Comparison of ENCODE assay signal across 1 cellular context in the genomic region with DNA sequence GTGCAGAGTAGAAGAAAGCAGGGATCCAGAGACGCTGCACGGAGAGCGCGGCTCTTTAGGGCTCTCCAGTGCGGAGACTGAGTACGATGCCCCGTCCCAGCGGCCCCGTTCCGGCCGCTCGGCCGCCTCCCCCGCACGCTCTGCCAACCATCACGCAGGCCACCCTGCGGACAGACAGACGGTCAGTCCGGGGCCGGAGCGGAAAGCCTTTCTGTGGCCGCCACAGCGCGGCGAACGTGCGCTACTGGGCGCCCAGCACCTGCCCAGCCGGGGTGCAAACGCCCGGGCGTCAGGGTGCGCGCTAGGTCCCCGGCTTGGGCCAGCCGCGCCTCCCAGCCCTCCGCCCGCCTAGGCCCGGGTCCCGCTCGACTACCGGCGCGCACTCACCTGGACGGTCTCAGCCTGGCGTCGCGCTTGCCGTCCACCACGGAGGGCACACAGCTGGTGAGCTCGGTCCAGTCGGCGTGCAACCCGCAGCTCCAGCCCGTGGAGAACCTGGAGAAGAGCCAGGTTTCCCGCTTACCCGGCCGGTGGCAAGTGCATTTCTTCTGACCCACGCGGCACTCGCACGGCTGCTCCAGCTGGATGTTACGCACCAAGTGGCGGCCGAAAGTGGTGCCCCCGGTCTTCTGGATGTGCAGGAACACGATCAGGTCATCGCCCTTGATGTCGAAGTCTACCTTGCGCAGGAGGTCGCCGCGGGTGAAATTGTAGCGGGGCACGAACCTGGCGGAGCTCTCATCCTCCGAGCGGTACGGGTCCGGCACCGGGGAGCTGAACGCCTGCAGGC.
TF ChIP-seq lines count a peak whose summit lies in the region.

No MANE protein-coding gene starts in this region.

TF ChIP-seq in IMR-90, 13 proteins besides CTCF, POLR2A, EP300 and RAD21 (continued from another document):
- TF ChIP-seq SMC3 (IDR thresholded peaks at IDR 0.05; ENCODE audit: low read depth, low read length) (no peak), CEBPB (IDR thresholded peaks at IDR 0.05; ENCODE audit: low read depth, low read length) (no peak), CHD1 (IDR thresholded peaks at IDR 0.05; ENCODE audit: low read depth, low read length) (no peak), MXI1 (IDR thresholded peaks at IDR 0.05; ENCODE audit: borderline replicate concordance, low read depth, low read length) (no peak), RFX5 (IDR thresholded peaks at IDR 0.05; ENCODE audit: low read depth, low read length) (no peak), MAZ (IDR thresholded peaks at IDR 0.05; ENCODE audit: borderline replicate concordance, low read depth, low read length) (no peak), FOS (IDR thresholded peaks at IDR 0.05; ENCODE audit: low read depth, low read length) (no peak), NFE2L2 (IDR thresholded peaks at IDR 0.05; ENCODE audit: low read depth, low read length) (no peak)
- TF ChIP-seq, protein P1, sequence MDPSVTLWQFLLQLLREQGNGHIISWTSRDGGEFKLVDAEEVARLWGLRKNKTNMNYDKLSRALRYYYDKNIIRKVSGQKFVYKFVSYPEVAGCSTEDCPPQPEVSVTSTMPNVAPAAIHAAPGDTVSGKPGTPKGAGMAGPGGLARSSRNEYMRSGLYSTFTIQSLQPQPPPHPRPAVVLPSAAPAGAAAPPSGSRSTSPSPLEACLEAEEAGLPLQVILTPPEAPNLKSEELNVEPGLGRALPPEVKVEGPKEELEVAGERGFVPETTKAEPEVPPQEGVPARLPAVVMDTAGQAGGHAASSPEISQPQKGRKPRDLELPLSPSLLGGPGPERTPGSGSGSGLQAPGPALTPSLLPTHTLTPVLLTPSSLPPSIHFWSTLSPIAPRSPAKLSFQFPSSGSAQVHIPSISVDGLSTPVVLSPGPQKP (IDR thresholded peaks at IDR 0.05; ENCODE audit: borderline replicate concordance, low read depth, low read length): no peak
- TF ChIP-seq, protein P2, sequence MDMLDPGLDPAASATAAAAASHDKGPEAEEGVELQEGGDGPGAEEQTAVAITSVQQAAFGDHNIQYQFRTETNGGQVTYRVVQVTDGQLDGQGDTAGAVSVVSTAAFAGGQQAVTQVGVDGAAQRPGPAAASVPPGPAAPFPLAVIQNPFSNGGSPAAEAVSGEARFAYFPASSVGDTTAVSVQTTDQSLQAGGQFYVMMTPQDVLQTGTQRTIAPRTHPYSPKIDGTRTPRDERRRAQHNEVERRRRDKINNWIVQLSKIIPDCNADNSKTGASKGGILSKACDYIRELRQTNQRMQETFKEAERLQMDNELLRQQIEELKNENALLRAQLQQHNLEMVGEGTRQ (IDR thresholded peaks at IDR 0.05; ENCODE audit: low read depth, low read length): no peak
